ENCODE assay signal across 8 cellular contexts in the genomic region with DNA sequence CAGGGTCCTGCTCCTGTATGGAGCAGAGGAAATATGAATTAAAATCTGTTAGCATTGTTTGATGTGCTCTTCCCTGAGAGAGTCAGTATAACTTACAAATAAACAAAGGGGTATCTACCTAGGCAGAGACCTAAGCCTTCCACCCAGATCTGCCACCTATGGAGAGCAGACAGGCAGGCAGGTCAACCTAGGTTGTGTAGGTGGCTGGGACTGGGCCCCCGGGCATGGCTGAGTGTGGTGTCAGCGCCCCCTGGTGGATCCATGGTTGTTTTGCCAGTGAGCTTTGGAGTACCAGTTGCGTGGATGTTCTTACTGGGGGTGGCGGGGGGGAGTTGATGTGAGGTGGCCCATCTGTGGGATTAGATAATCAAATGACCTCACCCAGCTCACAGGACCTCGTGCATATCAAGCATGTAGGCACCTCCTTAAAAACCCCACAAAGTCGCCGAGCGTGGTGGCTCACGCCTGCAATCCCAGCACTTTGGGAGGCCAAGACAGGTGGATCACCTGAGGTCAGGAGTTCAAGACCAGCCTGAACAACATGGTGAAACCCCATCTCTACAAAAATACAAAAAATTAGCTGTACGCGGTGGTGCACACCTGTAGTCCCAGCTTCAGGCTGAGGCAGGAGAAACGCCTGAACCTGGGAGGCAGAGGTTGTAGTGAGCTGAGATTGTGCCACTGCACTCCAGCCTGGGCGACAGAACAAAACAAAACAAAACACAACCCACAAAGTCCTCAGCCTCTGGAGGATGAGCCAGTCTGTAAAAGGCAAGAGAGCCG.
DNase-seq lines count a peak whose midpoint lies in the region; ATAC-seq and TF ChIP-seq lines count a peak whose summit lies in the region.

No MANE protein-coding gene starts in this region.

- DNase-seq in GF-D8 (lab: John Stamatoyannopoulos, UW) (peak; percentile 8), NCI-H2107 treated with DMSO at 0.1 percent for 48 hours (lab: John Stamatoyannopoulos, UW; ENCODE audit: unreplicated experiment) (peak; percentile 64), UCSD-AML1 (lab: John Stamatoyannopoulos, UW; ENCODE audit: unreplicated experiment) (peak; percentile 75), astrocyte of the spinal cord (ENCODE audit: low read depth, low spot score) (peak; percentile 61), hypothalamus (lab: John Stamatoyannopoulos, UW) (peak in 48 of 51 donors; percentile 8 to 84 (median 58))
- DNase-seq in stimulated activated CD4-positive, alpha-beta T cell treated with anti-CD3 and anti-CD28 coated beads, Interleukin-12 subunit alpha, Interleukin-12 subunit beta, amount 100 ng/mL, for 24 hours (ENCODE audit: low read depth in 2 of 2), result peak; percentile 73 to 86

- in situ Hi-C loops in astrocyte of the spinal cord (cut with HindIII; ENCODE audit: low sequenced_read_pairs), result no loop called here

- peak; percentile 75 for ATAC-seq in HG02852 (IDR thresholded peaks at IDR 0.05; ENCODE audit: unreplicated experiment)
- no peak for ATAC-seq in HG03457 (IDR thresholded peaks at IDR 0.05; ENCODE audit: unreplicated experiment)

- no peak overlapping the region for H3K4me3 ChIP-seq in astrocyte of the spinal cord (ENCODE audit: low read depth, low read length)

- peak; percentile 87 for TF ChIP-seq CTCF in astrocyte of the spinal cord (IDR thresholded peaks at IDR 0.05; ENCODE audit: low read depth, low read length)

Comparison
In these comparisons a context has a peak if more than half of its experiments do, and no peak if none do; other contexts are left out.
1. DNase-seq: peak in every context shown above with its lines; median percentile 80 in stimulated activated CD4-positive, alpha-beta T cell treated with anti-CD3 and anti-CD28 coated beads, Interleukin-12 subunit alpha, Interleukin-12 subunit beta, amount 100 ng/mL, for 24 hours; 75 in UCSD-AML1; 64 in NCI-H2107 treated with DMSO at 0.1 percent for 48 hours; 61 in astrocyte of the spinal cord; 58 in hypothalamus; 8 in GF-D8.